In genomic region chr5:129767927-129768380, GRCh38 we compare ENCODE assay signal across 8 cellular contexts. TPM values are rescaled to one million over a fixed set of nuclear protein-coding genes. Genes with fewer than 3 reads are reported as not detected.
DNase-seq lines count a peak whose midpoint lies in the region; ATAC-seq and TF ChIP-seq lines count a peak whose summit lies in the region.

No MANE protein-coding gene starts in this region.

- no peaks in the 10 kb centered on the region for H3K9me3 Mint-ChIP-seq in activated naive CD4-positive, alpha-beta T cell treated with anti-CD3 and anti-CD28 coated beads, Interleukin-2, amount 50 U/mL, for 72 hours

- 0 to 1% (median 0%) methylated on average over 3 of the region's 3 CpGs for WGBS in psoas muscle, 3 donors

- H3K36me3 Mint-ChIP-seq in activated naive CD4-positive, alpha-beta T cell treated with anti-CD3 and anti-CD28 coated beads, Interleukin-2, amount 50 U/mL, for 72 hours: no peaks in the 10 kb centered on the region

- H3K27me3 ChIP-seq in psoas muscle (ENCODE audit: insufficient read depth in 3 of 3, low read length in 2 of 3): no peaks in the 10 kb centered on the region

- H3K9me3 ChIP-seq in psoas muscle: no peaks in the 10 kb centered on the region

- peaks cover 3% of the 10 kb centered on the region for H3K4me1 ChIP-seq in psoas muscle

- intact Hi-C loops in head of caudate nucleus (cut with DNase I) (loop anchor here (2.0 to 10.0 kb wide), 2 partner anchors 595 to 863 kb away; no protein-coding TSS in a partner anchor), psoas muscle (cut with DNase I) (loop anchor here (2.0 to 10.0 kb wide), 5 partner anchors 363 to 861 kb away; no protein-coding TSS in a partner anchor)

- ATAC-seq in HG02610 (IDR thresholded peaks at IDR 0.05; ENCODE audit: unreplicated experiment): peak; percentile 90
- peak; percentile 88 to 99 for ATAC-seq in activated naive CD4-positive, alpha-beta T cell treated with anti-CD3 and anti-CD28 coated beads, Interleukin-2, amount 50 U/mL, for 72 hours
- peak; percentile 79 to 96 (median 92) for ATAC-seq in psoas muscle

- H3K27ac Mint-ChIP-seq in activated naive CD4-positive, alpha-beta T cell treated with anti-CD3 and anti-CD28 coated beads, Interleukin-2, amount 50 U/mL, for 72 hours: peak overlapping the region in 1 of 2 donors; percentile 65

- no peak overlapping the region for H3K27ac ChIP-seq in psoas muscle

- no peak overlapping the region for H3K4me3 ChIP-seq in psoas muscle

- TF ChIP-seq CTCF in psoas muscle (IDR thresholded peaks at IDR 0.05): peak; percentile 97

- peak; percentile 24 for DNase-seq in DMS79 treated with DMSO at 0.1 percent for 48 hours (lab: John Stamatoyannopoulos, UW)
- no peak for DNase-seq in DMS79 (lab: John Stamatoyannopoulos, UW)
- peak; percentile 81 for DNase-seq in MV-4-11 (lab: John Stamatoyannopoulos, UW)
- DNase-seq in SIG-M5 treated with dmso at 0.1 percent for 504 hours (lab: John Stamatoyannopoulos, UW; ENCODE audit: unreplicated experiment): peak; percentile 91
- peak in 1 of 2 donors; percentile 74 for DNase-seq in activated naive CD4-positive, alpha-beta T cell treated with anti-CD3 and anti-CD28 coated beads, Interleukin-2, amount 50 U/mL, for 72 hours (ENCODE audit: low spot score in 2 of 2)
- peak in 41 of 42 donors; percentile 24 to 93 (median 77) for DNase-seq in head of caudate nucleus
- DNase-seq in psoas muscle: peak in 1 of 2 donors; percentile 19

- H3K36me3 ChIP-seq in psoas muscle (ENCODE audit: insufficient read depth in 1 of 2, low read depth in 1 of 2): no peaks in the 10 kb centered on the region

RNA-seq across cellular contexts. Expression of gene MINAR2, which starts 20.1 kb away (rescaled TPM):
- total RNA-seq in activated naive CD4-positive, alpha-beta T cell treated with anti-CD3 and anti-CD28 coated beads, Interleukin-2, amount 50 U/mL, for 72 hours: not detected
- not detected for total RNA-seq in psoas muscle
- not detected for polyA plus RNA-seq in psoas muscle
